In the genomic region with DNA sequence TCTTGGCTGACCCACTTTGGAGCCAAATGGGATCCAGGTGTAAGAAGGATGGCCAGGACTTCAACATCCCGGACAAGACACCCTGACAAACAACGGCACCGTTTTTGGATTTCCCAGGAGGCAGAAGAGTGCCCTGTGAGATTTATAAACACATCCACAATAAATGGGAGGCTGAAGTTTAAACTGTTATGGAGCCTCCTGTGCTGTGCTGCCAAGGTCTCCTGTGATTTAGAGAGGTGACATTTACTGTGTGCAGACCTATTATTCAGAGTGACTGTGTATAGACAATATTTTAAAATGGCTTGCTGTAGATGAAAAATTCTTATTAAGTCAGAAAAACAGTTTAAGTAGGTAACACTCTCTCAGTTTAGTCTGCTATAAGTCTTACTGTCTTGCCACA, we compare ENCODE assay signal across 3 cellular contexts.
"Had no signal": no experiment of that assay in that cellular context is flagged by ENCODE, and none has a peak within 500 bp of the region (broad histone marks: within the 10 kb centered on the region; RNA-seq: fewer than 3 reads in every experiment).

No MANE protein-coding gene starts in this region.

- H3K4me3 ChIP-seq: GM12878 had no signal

- DNase-seq: GDM1, GF-D8 had no signal

- ATAC-seq: GM12878 had no signal
